1 cellular context compared by ENCODE assay signal in the genomic region with DNA sequence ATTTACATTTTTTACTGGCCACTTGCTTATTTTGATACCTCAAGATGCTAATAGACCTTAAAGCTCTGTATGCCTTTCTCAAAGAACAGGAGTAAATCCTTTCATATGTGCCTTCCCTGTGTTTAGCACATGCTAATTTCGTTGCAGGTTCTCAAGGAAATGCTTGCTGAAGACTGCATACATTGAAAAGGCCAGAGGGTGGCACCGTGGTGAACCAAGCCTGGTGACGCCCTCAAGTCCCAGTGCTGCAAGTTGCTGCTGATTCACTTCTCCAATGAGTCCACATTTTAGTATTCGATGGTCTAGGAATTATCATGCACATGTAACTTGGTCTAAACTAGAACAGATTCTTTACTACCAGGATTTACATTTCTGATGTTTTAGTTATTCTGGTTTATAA.
TF ChIP-seq lines count a peak whose summit lies in the region.

No MANE protein-coding gene starts in this region.

TF ChIP-seq in WTC11, 78 proteins besides CTCF, POLR2A, EP300 and RAD21 (continued from another document):
- TF ChIP-seq, protein P1, sequence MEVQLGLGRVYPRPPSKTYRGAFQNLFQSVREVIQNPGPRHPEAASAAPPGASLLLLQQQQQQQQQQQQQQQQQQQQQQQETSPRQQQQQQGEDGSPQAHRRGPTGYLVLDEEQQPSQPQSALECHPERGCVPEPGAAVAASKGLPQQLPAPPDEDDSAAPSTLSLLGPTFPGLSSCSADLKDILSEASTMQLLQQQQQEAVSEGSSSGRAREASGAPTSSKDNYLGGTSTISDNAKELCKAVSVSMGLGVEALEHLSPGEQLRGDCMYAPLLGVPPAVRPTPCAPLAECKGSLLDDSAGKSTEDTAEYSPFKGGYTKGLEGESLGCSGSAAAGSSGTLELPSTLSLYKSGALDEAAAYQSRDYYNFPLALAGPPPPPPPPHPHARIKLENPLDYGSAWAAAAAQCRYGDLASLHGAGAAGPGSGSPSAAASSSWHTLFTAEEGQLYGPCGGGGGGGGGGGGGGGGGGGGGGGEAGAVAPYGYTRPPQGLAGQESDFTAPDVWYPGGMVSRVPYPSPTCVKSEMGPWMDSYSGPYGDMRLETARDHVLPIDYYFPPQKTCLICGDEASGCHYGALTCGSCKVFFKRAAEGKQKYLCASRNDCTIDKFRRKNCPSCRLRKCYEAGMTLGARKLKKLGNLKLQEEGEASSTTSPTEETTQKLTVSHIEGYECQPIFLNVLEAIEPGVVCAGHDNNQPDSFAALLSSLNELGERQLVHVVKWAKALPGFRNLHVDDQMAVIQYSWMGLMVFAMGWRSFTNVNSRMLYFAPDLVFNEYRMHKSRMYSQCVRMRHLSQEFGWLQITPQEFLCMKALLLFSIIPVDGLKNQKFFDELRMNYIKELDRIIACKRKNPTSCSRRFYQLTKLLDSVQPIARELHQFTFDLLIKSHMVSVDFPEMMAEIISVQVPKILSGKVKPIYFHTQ (CRISPR knock-in tag; IDR thresholded peaks at IDR 0.05), result no peak
- TF ChIP-seq ATF2 (CRISPR knock-in tag; IDR thresholded peaks at IDR 0.05; ENCODE audit: borderline replicate concordance, low read depth) (no peak), TEAD1 (CRISPR knock-in tag; IDR thresholded peaks at IDR 0.05) (no peak), SMAD3 (CRISPR knock-in tag; IDR thresholded peaks at IDR 0.05; ENCODE audit: borderline replicate concordance) (no peak), NR1H2 (CRISPR knock-in tag; IDR thresholded peaks at IDR 0.05) (no peak), ZNF317 (CRISPR knock-in tag; IDR thresholded peaks at IDR 0.05; ENCODE audit: borderline replicate concordance, low read depth) (no peak)
- TF ChIP-seq, protein P2, sequence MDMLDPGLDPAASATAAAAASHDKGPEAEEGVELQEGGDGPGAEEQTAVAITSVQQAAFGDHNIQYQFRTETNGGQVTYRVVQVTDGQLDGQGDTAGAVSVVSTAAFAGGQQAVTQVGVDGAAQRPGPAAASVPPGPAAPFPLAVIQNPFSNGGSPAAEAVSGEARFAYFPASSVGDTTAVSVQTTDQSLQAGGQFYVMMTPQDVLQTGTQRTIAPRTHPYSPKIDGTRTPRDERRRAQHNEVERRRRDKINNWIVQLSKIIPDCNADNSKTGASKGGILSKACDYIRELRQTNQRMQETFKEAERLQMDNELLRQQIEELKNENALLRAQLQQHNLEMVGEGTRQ (CRISPR knock-in tag; IDR thresholded peaks at IDR 0.05), result no peak
- TF ChIP-seq, protein P3, sequence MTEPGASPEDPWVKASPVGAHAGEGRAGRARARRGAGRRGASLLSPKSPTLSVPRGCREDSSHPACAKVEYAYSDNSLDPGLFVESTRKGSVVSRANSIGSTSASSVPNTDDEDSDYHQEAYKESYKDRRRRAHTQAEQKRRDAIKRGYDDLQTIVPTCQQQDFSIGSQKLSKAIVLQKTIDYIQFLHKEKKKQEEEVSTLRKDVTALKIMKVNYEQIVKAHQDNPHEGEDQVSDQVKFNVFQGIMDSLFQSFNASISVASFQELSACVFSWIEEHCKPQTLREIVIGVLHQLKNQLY (CRISPR knock-in tag; IDR thresholded peaks at IDR 0.05), result no peak
TF ChIP-seq in WTC11: peak in this region for 0.
